20 cellular contexts compared by ENCODE assay signal in the genomic region with DNA sequence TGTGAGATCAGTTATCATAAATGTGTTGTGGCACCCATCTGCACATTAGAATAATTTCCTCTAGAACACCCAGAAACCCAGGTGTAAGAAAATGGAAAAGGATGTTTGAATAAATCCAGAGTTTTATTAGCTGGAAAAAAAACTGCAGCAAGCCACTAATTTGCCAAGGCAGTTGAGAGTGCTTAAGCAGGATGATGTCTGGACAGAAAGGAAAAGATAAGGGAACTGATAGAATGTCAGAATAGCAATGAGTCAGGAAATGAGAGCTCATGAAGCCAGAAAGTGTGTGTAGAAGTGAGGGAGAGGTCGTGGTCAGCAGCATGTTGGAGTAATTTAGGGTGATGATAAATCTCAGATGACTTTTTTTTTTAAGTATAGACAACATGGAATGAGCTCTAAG. TPM values are rescaled to one million over a fixed set of nuclear protein-coding genes. Genes with fewer than 3 reads are reported as not detected.
DNase-seq lines count a peak whose midpoint lies in the region; ATAC-seq, FAIRE-seq and TF ChIP-seq lines count a peak whose summit lies in the region.
"Had no signal": no experiment of that assay in that cellular context is flagged by ENCODE, and none has a peak within 500 bp of the region (broad histone marks: within the 10 kb centered on the region; RNA-seq: fewer than 3 reads in every experiment).

No MANE protein-coding gene starts in this region.

- no peaks in the 10 kb centered on the region for H3K79me1 ChIP-seq in IMR-90 (ENCODE audit: low read depth in 1 of 2, low read length in 2 of 2)

- no peaks in the 10 kb centered on the region for H3K36me3 Mint-ChIP-seq in astrocyte (ENCODE audit: low read depth, unreplicated experiment)
- H3K36me3 Mint-ChIP-seq: CD4-positive, alpha-beta memory T cell had no signal

- BruUV-seq in IMR-90 (replicated peaks; lab: Mats Ljungman, UMichigan) = no TSS peak
- BruUV-seq in PC-3 (replicated peaks; lab: Mats Ljungman, UMichigan) = no TSS peak

- peaks cover 4% of the 10 kb centered on the region; the same call in 1 of the 2 replicates for H3K27me3 ChIP-seq in IMR-90 (ENCODE audit: control insufficient read depth, insufficient read depth, low read length)
- H3K27me3 ChIP-seq in astrocyte (ENCODE audit: insufficient read depth, low read length) = no peaks in the 10 kb centered on the region
- peaks cover 17% of the 10 kb centered on the region for H3K27me3 ChIP-seq in upper lobe of right lung
- H3K27me3 ChIP-seq in PC-3 (ENCODE audit: low read length) = no peaks in the 10 kb centered on the region

- H3K4me2 ChIP-seq in IMR-90 (ENCODE audit: low read depth, low read length) (no peak overlapping the region), astrocyte (ENCODE audit: low read length) (no peak overlapping the region), PC-3 (ENCODE audit: low read length) (no peak overlapping the region)
- H3K4me2 ChIP-seq: A549 had no signal

- no peaks in the 10 kb centered on the region for H3K9me1 ChIP-seq in IMR-90 (ENCODE audit: insufficient read depth, low read length)

- H2AFZ ChIP-seq in IMR-90 (replicated peaks; ENCODE audit: low read length, poor library complexity) (no peak overlapping the region), astrocyte (ENCODE audit: low read depth, low read length) (no peak overlapping the region), PC-3 (ENCODE audit: low read length) (no peak overlapping the region)

- no peak for ATAC-seq in IMR-90 (ENCODE audit: low read depth)
- no peak for ATAC-seq in upper lobe of right lung
- ATAC-seq in HG03280 (IDR thresholded peaks at IDR 0.05; ENCODE audit: unreplicated experiment) = no peak
- no peak for ATAC-seq in GM21529 (IDR thresholded peaks at IDR 0.05; ENCODE audit: unreplicated experiment)
- no peak for ATAC-seq in PC-3
- ATAC-seq: A549, HepG2 had no signal

- H3K9me2 ChIP-seq in PC-3 (replicated peaks; ENCODE audit: low read length) = no peaks in the 10 kb centered on the region

- no peak overlapping the region for H2AK5ac ChIP-seq in IMR-90 (ENCODE audit: low read depth, low read length)

- H3K56ac ChIP-seq in IMR-90 (ENCODE audit: extremely low read depth, insufficient read depth, low read length) = no peak overlapping the region

- H2BK20ac ChIP-seq in IMR-90 (ENCODE audit: low read depth, low read length) = no peak overlapping the region

- H4K8ac ChIP-seq in IMR-90 (ENCODE audit: low read depth in 2 of 2, low read length in 2 of 2) = no peak overlapping the region

- in situ Hi-C loops in IMR-90 (cut with MboI; ENCODE audit: low sequenced_read_pairs) = no loop called here

- H3K4ac ChIP-seq in IMR-90 (ENCODE audit: low read depth, low read length) = no peak overlapping the region

- DNase-seq in IMR-90 (peak; percentile 19), SK-N-DZ (ENCODE audit: low spot score) (peak; percentile 78), astrocyte (ENCODE audit: low read depth) (peak; percentile 35), upper lobe of right lung (no peak), PC-3 (no peak)
- DNase-seq: BE2C; CD4-positive, alpha-beta memory T cell; DMS79; EL had no signal

- no peak overlapping the region for H2BK15ac ChIP-seq in IMR-90 (ENCODE audit: low read depth, low read length)

- no peaks in the 10 kb centered on the region for H3F3A ChIP-seq in PC-3 (ENCODE audit: low read length, unreplicated experiment)

- H4K20me1 ChIP-seq in IMR-90 (ENCODE audit: insufficient read depth, low read length) (no peaks in the 10 kb centered on the region), astrocyte (ENCODE audit: insufficient read depth, low read length) (no peaks in the 10 kb centered on the region), PC-3 (ENCODE audit: low read length) (no peaks in the 10 kb centered on the region)

- no peak for TF ChIP-seq POLR2A in IMR-90 (IDR thresholded peaks at IDR 0.05; ENCODE audit: low read depth, low read length)

- FAIRE-seq in astrocyte (lab: Jason Lieb, UNC) = no peak
- FAIRE-seq: A549, G401.6, GM19239, H1, HepG2, HTR-8/SVneo had no signal

- CTCF ChIA-PET in IMR-90 (lab: Yijun Ruan, JAX) (interaction anchor here (1.2 kb wide), 1 partner anchor 8 kb away, joined by 3 read pairs; no protein-coding TSS in a partner anchor), PC-3 (lab: Charles Lee) (no interaction called here)

- H3K27ac ChIP-seq in IMR-90 (ENCODE audit: insufficient read depth, low read length) = no peak overlapping the region
- H3K27ac ChIP-seq in astrocyte (ENCODE audit: low read depth, low read length) = no peak overlapping the region
- no peak overlapping the region for H3K27ac ChIP-seq in upper lobe of right lung
- no peak overlapping the region for H3K27ac ChIP-seq in PC-3 (ENCODE audit: low read length)
- H3K27ac ChIP-seq: A549, C4-2B had no signal

- H2BK5ac ChIP-seq in IMR-90 (ENCODE audit: low read depth, low read length, poor library complexity, severe bottlenecking) = no peak overlapping the region

- H3K23ac ChIP-seq in IMR-90 (ENCODE audit: low read depth, low read length) = no peak overlapping the region

- H3K79me2 ChIP-seq in astrocyte (ENCODE audit: insufficient read depth, low read length) (no peaks in the 10 kb centered on the region), PC-3 (ENCODE audit: low read length) (no peaks in the 10 kb centered on the region)

- no CpG with 5 or more reads among the region's 1 CpG for WGBS in IMR-90 (ENCODE audit: extremely low coverage in 2 of 2, insufficient read length in 1 of 2), 2 experiments

- no peak overlapping the region for H3K14ac ChIP-seq in IMR-90 (replicated peaks; ENCODE audit: low read depth, low read length)

- H3K9ac ChIP-seq in IMR-90 (ENCODE audit: low read depth, low read length) (no peak overlapping the region), astrocyte (ENCODE audit: low read length) (no peak overlapping the region), PC-3 (ENCODE audit: low read length) (no peak overlapping the region)

- peaks cover 6% of the 10 kb centered on the region for H3K4me1 Mint-ChIP-seq in astrocyte (ENCODE audit: low read depth, unreplicated experiment)
- H3K4me1 Mint-ChIP-seq: CD4-positive, alpha-beta memory T cell had no signal

- no peak overlapping the region for H2BK120ac ChIP-seq in IMR-90 (ENCODE audit: low read depth, low read length)

- no peak overlapping the region for H3K4me3 Mint-ChIP-seq in astrocyte (ENCODE audit: unreplicated experiment)
- H3K4me3 Mint-ChIP-seq: CD4-positive, alpha-beta memory T cell had no signal

- TF ChIP-seq RAD21 in IMR-90 (IDR thresholded peaks at IDR 0.05; ENCODE audit: low read length) = no peak

- no peak overlapping the region for H2AK9ac ChIP-seq in IMR-90 (replicated peaks; ENCODE audit: low read depth, low read length, poor library complexity)

- no peak overlapping the region for H3K4me3 ChIP-seq in IMR-90 (ENCODE audit: insufficient read depth, low read depth, low read length)
- no peak overlapping the region for H3K4me3 ChIP-seq in astrocyte (ENCODE audit: insufficient read depth, low read depth, low read length)
- no peak overlapping the region for H3K4me3 ChIP-seq in upper lobe of right lung
- no peak overlapping the region for H3K4me3 ChIP-seq in PC-3 (ENCODE audit: low read length)
- H3K4me3 ChIP-seq: A549, HAP-1 had no signal

- H3K9me3 ChIP-seq in IMR-90 (ENCODE audit: control insufficient read depth, insufficient read depth, low read length) = no peaks in the 10 kb centered on the region
- no peaks in the 10 kb centered on the region for H3K9me3 ChIP-seq in astrocyte (ENCODE audit: insufficient read depth, low read depth, low read length)
- no peaks in the 10 kb centered on the region for H3K9me3 ChIP-seq in upper lobe of right lung
- no peaks in the 10 kb centered on the region for H3K9me3 ChIP-seq in PC-3 (ENCODE audit: low read length)
- H3K9me3 ChIP-seq: A549, BE2C, HAP-1 had no signal

- no peak overlapping the region for H3K27ac Mint-ChIP-seq in astrocyte (ENCODE audit: unreplicated experiment)
- H3K27ac Mint-ChIP-seq: CD4-positive, alpha-beta memory T cell had no signal

- intact Hi-C loops in IMR-90 (cut with micrococcal nuclease) = no loop called here
- intact Hi-C loops in upper lobe of right lung (cut with DNase I) = no loop called here
- intact Hi-C loops in PC-3 (cut with micrococcal nuclease) = no loop called here

- POLR2A ChIA-PET in IMR-90 (lab: Charles Lee; ENCODE audit: unreplicated experiment) (no interaction called here), PC-3 (lab: Charles Lee; ENCODE audit: unreplicated experiment) (no interaction called here)

- H3K27me3 Mint-ChIP-seq in astrocyte (ENCODE audit: low read depth, unreplicated experiment) = peaks cover 3% of the 10 kb centered on the region

- dilution Hi-C loops in IMR-90 (cut with HindIII; ENCODE audit: low sequenced_read_pairs, unreplicated experiment) = no loop called here

- no peak for TF ChIP-seq CTCF in IMR-90 (conservative IDR thresholded peaks at IDR 0.05; ENCODE audit: low read depth, low read length)
- no peak for TF ChIP-seq CTCF in astrocyte (IDR thresholded peaks at IDR 0.05; ENCODE audit: insufficient read depth, low read depth, low read length)
- no peak for TF ChIP-seq CTCF in upper lobe of right lung (IDR thresholded peaks at IDR 0.05)
- TF ChIP-seq CTCF in PC-3 (conservative IDR thresholded peaks at IDR 0.05; ENCODE audit: low read depth, low read length) = no peak

- H4K5ac ChIP-seq in IMR-90 (ENCODE audit: low read depth, low read length) = no peak overlapping the region

- H3K36me3 ChIP-seq in IMR-90 (ENCODE audit: control insufficient read depth, insufficient read depth, low read length) = no peaks in the 10 kb centered on the region
- no peaks in the 10 kb centered on the region for H3K36me3 ChIP-seq in astrocyte (ENCODE audit: insufficient read depth, low read length)
- no peaks in the 10 kb centered on the region for H3K36me3 ChIP-seq in upper lobe of right lung
- no peaks in the 10 kb centered on the region for H3K36me3 ChIP-seq in PC-3 (ENCODE audit: low read depth, low read length)
- H3K36me3 ChIP-seq: BE2C, HAP-1 had no signal

- H3K4me1 ChIP-seq in IMR-90 (ENCODE audit: control insufficient read depth, insufficient read depth, low read length) = no peaks in the 10 kb centered on the region
- H3K4me1 ChIP-seq in astrocyte (ENCODE audit: insufficient read depth, low read length) = peaks cover 4% of the 10 kb centered on the region
- no peaks in the 10 kb centered on the region for H3K4me1 ChIP-seq in upper lobe of right lung
- no peaks in the 10 kb centered on the region for H3K4me1 ChIP-seq in PC-3 (ENCODE audit: insufficient read depth, low read length)
- H3K4me1 ChIP-seq: A549, BE2C had no signal

- H4K91ac ChIP-seq in IMR-90 (ENCODE audit: insufficient read depth, low read depth, low read length) = no peak overlapping the region

- H3K18ac ChIP-seq in IMR-90 (ENCODE audit: low read depth, low read length) = no peak overlapping the region

- no peaks in the 10 kb centered on the region for H3K9me3 Mint-ChIP-seq in astrocyte (ENCODE audit: unreplicated experiment)
- H3K9me3 Mint-ChIP-seq: CD4-positive, alpha-beta memory T cell had no signal

RNA-seq across cellular contexts. Expression of a gene that starts 15.2 kb away (rescaled TPM):
- total RNA-seq in IMR-90 (2012; rRNA removed) (not detected in 2 replicates), astrocyte (not detected in 2 replicates), upper lobe of right lung (not detected), PC-3 (2014; rRNA removed) (not detected in 2 replicates)
- not detected in 2 replicates for polyA plus RNA-seq in IMR-90 (2012; rRNA removed)
- polyA plus RNA-seq in IMR-90 (2012; cell fraction: cytosol; rRNA removed) = not detected in 2 replicates
- not detected in 2 replicates for polyA plus RNA-seq in IMR-90 (2012; cell fraction: nucleus; rRNA removed; ENCODE audit: low replicate concordance)
- 1.1 and 1.3 TPM in 2 replicates for polyA plus RNA-seq in SK-N-DZ (2014; cell fraction: cytosol; rRNA removed)
- polyA plus RNA-seq in SK-N-DZ (2014; cell fraction: nucleus; rRNA removed) = 0.63 and 0.79 TPM in 2 replicates
- total RNA-seq: CD4-positive, alpha-beta memory T cell; H1; HepG2 had no signal
- polyA plus RNA-seq: A549; AG04450; CD4-positive, alpha-beta memory T cell; HepG2 had no signal

Comparison
In these comparisons a context has a peak if more than half of its experiments do, and no peak if none do; other contexts are left out.
1. DNase-seq: peak in IMR-90 (single experiment), SK-N-DZ (single experiment) and astrocyte (single experiment); none in upper lobe of right lung (single experiment) and PC-3 (single experiment).